ENCODE assay signal across 8 cellular contexts in genomic region chr19:6066661-6067646, GRCh38. TPM values are rescaled to one million over a fixed set of nuclear protein-coding genes. Genes with fewer than 3 reads are reported as not detected.
DNase-seq lines count a peak whose midpoint lies in the region.

No MANE protein-coding gene starts in this region.

- DNase-seq in activated naive CD8-positive, alpha-beta T cell treated with anti-CD3 and anti-CD28 coated beads for 36 hours = no peak
- DNase-seq in NCI-H2196 treated with DMSO at 0.1 percent for 48 hours (lab: John Stamatoyannopoulos, UW; ENCODE audit: unreplicated experiment) (peak; percentile 97), amniotic stem cell (lab: John Stamatoyannopoulos, UW) (peak; percentile 84), head of caudate nucleus (peak; percentile 58 to 93 (median 80)), occipital lobe (lab: John Stamatoyannopoulos, UW) (peak; percentile 46), GM19240 (ENCODE audit: insufficient read length, low spot score) (no peak)
- DNase-seq in stimulated activated CD8-positive, alpha-beta memory T cell treated with anti-CD3 and anti-CD28 coated beads, Interleukin-4, amount 100 ng/mL, for 48 hours = no peak

- H3K9me3 Mint-ChIP-seq in activated naive CD8-positive, alpha-beta T cell (ENCODE audit: low read depth) = no peaks in the 10 kb centered on the region
- peaks cover 3% of the 10 kb centered on the region for H3K9me3 Mint-ChIP-seq in activated naive CD8-positive, alpha-beta T cell treated with anti-CD3 and anti-CD28 coated beads for 36 hours

- H3K4me1 Mint-ChIP-seq in activated naive CD8-positive, alpha-beta T cell (ENCODE audit: low read depth) = peaks cover 45% of the 10 kb centered on the region
- H3K4me1 Mint-ChIP-seq in activated naive CD8-positive, alpha-beta T cell treated with anti-CD3 and anti-CD28 coated beads for 36 hours = peaks cover 33% of the 10 kb centered on the region

- no peak overlapping the region for H3K4me3 Mint-ChIP-seq in activated naive CD8-positive, alpha-beta T cell
- no peak overlapping the region for H3K4me3 Mint-ChIP-seq in activated naive CD8-positive, alpha-beta T cell treated with anti-CD3 and anti-CD28 coated beads for 36 hours

- no peaks in the 10 kb centered on the region for H3K27me3 Mint-ChIP-seq in activated naive CD8-positive, alpha-beta T cell
- H3K27me3 Mint-ChIP-seq in activated naive CD8-positive, alpha-beta T cell treated with anti-CD3 and anti-CD28 coated beads for 36 hours = no peaks in the 10 kb centered on the region

- peaks cover 13% of the 10 kb centered on the region for H3K36me3 Mint-ChIP-seq in activated naive CD8-positive, alpha-beta T cell
- H3K36me3 Mint-ChIP-seq in activated naive CD8-positive, alpha-beta T cell treated with anti-CD3 and anti-CD28 coated beads for 36 hours = no peaks in the 10 kb centered on the region

- peak overlapping the region; percentile 78 for H3K27ac Mint-ChIP-seq in activated naive CD8-positive, alpha-beta T cell
- H3K27ac Mint-ChIP-seq in activated naive CD8-positive, alpha-beta T cell treated with anti-CD3 and anti-CD28 coated beads for 36 hours = no peak overlapping the region

- intact Hi-C loops in head of caudate nucleus (cut with DNase I) = no loop called here

RNA-seq across cellular contexts. Expression of gene RFX2, which starts 43.3 kb away (rescaled TPM):
- total RNA-seq in activated naive CD8-positive, alpha-beta T cell treated with anti-CD3 and anti-CD28 coated beads for 36 hours = 10 to 100 TPM in 1 of 2 experiments, 1 to 10 TPM in 1; 9.5 to 10.3 TPM
- 5.6 TPM for total RNA-seq in occipital lobe

Comparison
In these comparisons a context has a peak if more than half of its experiments do, and no peak if none do; other contexts are left out.
1. DNase-seq: peak in NCI-H2196 treated with DMSO at 0.1 percent for 48 hours (single experiment), amniotic stem cell (single experiment), head of caudate nucleus (42 of 42) and occipital lobe (single experiment); none in activated naive CD8-positive, alpha-beta T cell treated with anti-CD3 and anti-CD28 coated beads for 36 hours (single experiment), GM19240 (single experiment) and stimulated activated CD8-positive, alpha-beta memory T cell treated with anti-CD3 and anti-CD28 coated beads, Interleukin-4, amount 100 ng/mL, for 48 hours (single experiment).